In genomic region chr10:49166804-49167628, GRCh38 we compare ENCODE assay signal across 1 cellular context.
TF ChIP-seq lines count a peak whose summit lies in the region.

No MANE protein-coding gene starts in this region.

TF ChIP-seq in K562, 482 proteins besides CTCF, POLR2A, EP300 and RAD21 (continued from another document):
- TF ChIP-seq ZBTB26 (CRISPR knock-in tag; IDR thresholded peaks at IDR 0.05) (0 out of 2 replicates have a peak, but pooled peaks have one; percentile 41), E2F8 (IDR thresholded peaks at IDR 0.05; ENCODE audit: low read depth, partially characterized antibody) (peak; percentile 10), SMAD4 (CRISPR knock-in tag; conservative IDR thresholded peaks at IDR 0.05) (peak; percentile 54), MAX (CRISPR knock-in tag; IDR thresholded peaks at IDR 0.05) (no peak)
